1 cellular context compared by ENCODE assay signal in genomic region chr17:27332052-27332403, GRCh38.
TF ChIP-seq lines count a peak whose summit lies in the region.

No MANE protein-coding gene starts in this region.

TF ChIP-seq in SK-N-SH treated with all-trans-retinoic acid at 6 μM for 48 hours, 23 proteins besides CTCF, POLR2A, EP300 and RAD21 (continued from another document):
- TF ChIP-seq CSRNP3 (CRISPR knock-in tag; IDR thresholded peaks at IDR 0.05) (no peak), BACH2 (CRISPR knock-in tag; IDR thresholded peaks at IDR 0.05; ENCODE audit: borderline replicate concordance) (no peak), CREB5 (CRISPR knock-in tag; IDR thresholded peaks at IDR 0.05; ENCODE audit: low read depth) (no peak), ZNF565 (CRISPR knock-in tag; conservative IDR thresholded peaks at IDR 0.05; ENCODE audit: low read depth) (no peak)
